In genomic region chr2:65429799-65430514, GRCh38 we compare ENCODE assay signal across 8 cellular contexts. TPM values are rescaled to one million over a fixed set of nuclear protein-coding genes. Genes with fewer than 3 reads are reported as not detected.
DNase-seq lines count a peak whose midpoint lies in the region; ATAC-seq and TF ChIP-seq lines count a peak whose summit lies in the region.

No MANE protein-coding gene starts in this region.

- H3K79me2 ChIP-seq in MM.1S (ENCODE audit: low read length), result peaks cover 77% of the 10 kb centered on the region
- H3K79me2 ChIP-seq in neural cell (replicated peaks; ENCODE audit: insufficient read depth, low read length), result peaks cover 51% of the 10 kb centered on the region

- no peaks in the 10 kb centered on the region for H3K9me3 ChIP-seq in CD4-positive, CD25-positive, alpha-beta regulatory T cell (ENCODE audit: control insufficient read depth in 2 of 2, low read length in 2 of 2)
- H3K9me3 ChIP-seq in MM.1S (replicated peaks; ENCODE audit: insufficient read depth, low read length) (no peaks in the 10 kb centered on the region), neural cell (ENCODE audit: low read length) (no peaks in the 10 kb centered on the region)

- no peak for ATAC-seq in CD4-positive, CD25-positive, alpha-beta regulatory T cell (ENCODE audit: low read depth in 2 of 2)
- ATAC-seq in GM18907 (IDR thresholded peaks at IDR 0.05; ENCODE audit: unreplicated experiment), result no peak

- H3K27me3 Mint-ChIP-seq in CD4-positive, CD25-positive, alpha-beta regulatory T cell, result peaks cover 25% of the 10 kb centered on the region

- H3K4me1 ChIP-seq in CD4-positive, CD25-positive, alpha-beta regulatory T cell (ENCODE audit: control insufficient read depth, insufficient read depth, low read length, poor library complexity, severe bottlenecking), result peaks cover 17% of the 10 kb centered on the region
- H3K4me1 ChIP-seq in MM.1S (ENCODE audit: low read length), result peaks cover 18% of the 10 kb centered on the region

- H3K36me3 ChIP-seq in CD4-positive, CD25-positive, alpha-beta regulatory T cell (ENCODE audit: control insufficient read depth, insufficient read depth, low read length), result no peaks in the 10 kb centered on the region
- H3K36me3 ChIP-seq in MM.1S (replicated peaks; ENCODE audit: insufficient read depth, low read length), result no peaks in the 10 kb centered on the region
- no peaks in the 10 kb centered on the region for H3K36me3 ChIP-seq in neural cell (ENCODE audit: insufficient read depth, low read length)

- no peak for TF ChIP-seq EP300 in neural cell (conservative IDR thresholded peaks at IDR 0.05; ENCODE audit: poor library complexity, severe bottlenecking)

- DNase-seq in CD4-positive, CD25-positive, alpha-beta regulatory T cell, result no peak
- DNase-seq in MM.1S (no peak), dorsolateral prefrontal cortex (peak in 1 of 10 donors; percentile 17), dedifferentiated amniotic fluid mesenchymal stem cell (ENCODE audit: extremely low spot score) (no peak), NCI-H146 treated with DMSO at 0.1 percent for 48 hours (lab: John Stamatoyannopoulos, UW; ENCODE audit: unreplicated experiment) (no peak), T-helper 9 cell (no peak)

- H2AFZ ChIP-seq in MM.1S (ENCODE audit: low read length), result no peak overlapping the region
- peak overlapping the region; percentile 25 for H2AFZ ChIP-seq in neural cell (ENCODE audit: low read depth, low read length)

- intact Hi-C loops in dorsolateral prefrontal cortex (cut with DNase I), result loop anchor here (2.0 to 10.0 kb wide), 7 partner anchors 48 to 1005 kb away; partner anchors contain the start of gene MEIS1 (in 1 of the 2)

- H3K4me3 ChIP-seq in CD4-positive, CD25-positive, alpha-beta regulatory T cell (ENCODE audit: low read depth, low read length), result no peak overlapping the region
- H3K4me3 ChIP-seq in MM.1S (ENCODE audit: low read length) (peak overlapping the region; percentile 92), dorsolateral prefrontal cortex (peak overlapping the region; percentile 62 to 98 (median 87)), neural cell (ENCODE audit: low read length) (peak overlapping the region; percentile 90)

- peak overlapping the region; percentile 90 to 97 (median 93) for H3K4me3 Mint-ChIP-seq in CD4-positive, CD25-positive, alpha-beta regulatory T cell

- H3K36me3 Mint-ChIP-seq in CD4-positive, CD25-positive, alpha-beta regulatory T cell, result no peaks in the 10 kb centered on the region

- H3K4me1 Mint-ChIP-seq in CD4-positive, CD25-positive, alpha-beta regulatory T cell, result peaks cover 0 to 16% (median 7%) of the 10 kb centered on the region in 4 donors

- peak overlapping the region; percentile 90 for H3K4me2 ChIP-seq in MM.1S (ENCODE audit: low read depth, low read length)
- H3K4me2 ChIP-seq in neural cell (ENCODE audit: low read length), result peak overlapping the region; percentile 86

- H3K9ac ChIP-seq in MM.1S (ENCODE audit: low read length) (peak overlapping the region; percentile 89), neural cell (ENCODE audit: low read length) (peak overlapping the region; percentile 95)

- no peak for TF ChIP-seq RAD21 in neural cell (conservative IDR thresholded peaks at IDR 0.05)

- peaks cover 4% of the 10 kb centered on the region for H3K27me3 ChIP-seq in CD4-positive, CD25-positive, alpha-beta regulatory T cell (ENCODE audit: control insufficient read depth, insufficient read depth, low read length)
- H3K27me3 ChIP-seq in MM.1S (replicated peaks; ENCODE audit: insufficient read depth, low read length) (no peaks in the 10 kb centered on the region), dorsolateral prefrontal cortex (no peaks in the 10 kb centered on the region), neural cell (ENCODE audit: insufficient read depth, low read depth, low read length) (no peaks in the 10 kb centered on the region)

- TF ChIP-seq CTCF in MM.1S (IDR thresholded peaks at IDR 0.05; ENCODE audit: low read length), result no peak
- no peak for TF ChIP-seq CTCF in dorsolateral prefrontal cortex (IDR thresholded peaks at IDR 0.05 in 54 of 56, conservative IDR thresholded peaks at IDR 0.05 in 2 of 56; ENCODE audit: low read depth in 1 of 56, partially characterized antibody in 56 of 56)
- no peak for TF ChIP-seq CTCF in neural cell (IDR thresholded peaks at IDR 0.05; ENCODE audit: poor library complexity, severe bottlenecking)

- no peak overlapping the region for H3K27ac Mint-ChIP-seq in CD4-positive, CD25-positive, alpha-beta regulatory T cell

- H3K27ac ChIP-seq in CD4-positive, CD25-positive, alpha-beta regulatory T cell (ENCODE audit: insufficient read depth, low read length, poor library complexity, severe bottlenecking), result no peak overlapping the region
- H3K27ac ChIP-seq in MM.1S (ENCODE audit: low read length) (peak overlapping the region; percentile 82; the same call in 1 of the 2 replicates), dorsolateral prefrontal cortex (peak overlapping the region in 47 of 59 donors; percentile 9 to 95 (median 89)), neural cell (ENCODE audit: low read length) (peak overlapping the region; percentile 90)

- no peaks in the 10 kb centered on the region for H3K9me3 Mint-ChIP-seq in CD4-positive, CD25-positive, alpha-beta regulatory T cell

- H3K9me2 ChIP-seq in MM.1S (replicated peaks; ENCODE audit: insufficient read depth, low read length) (no peaks in the 10 kb centered on the region), neural cell (ENCODE audit: insufficient read depth, low read length) (no peaks in the 10 kb centered on the region)

- H4K20me1 ChIP-seq in MM.1S (ENCODE audit: insufficient read depth, low read length) (no peaks in the 10 kb centered on the region), neural cell (ENCODE audit: insufficient read depth) (no peaks in the 10 kb centered on the region)

- peaks cover 5% of the 10 kb centered on the region; the same call in 1 of the 2 replicates for H3F3A ChIP-seq in MM.1S (ENCODE audit: insufficient read depth, low read length)
- H3F3A ChIP-seq in neural cell (ENCODE audit: insufficient read depth, low read length, poor library complexity, severe bottlenecking), result no peaks in the 10 kb centered on the region

TF ChIP-seq in neural cell, 6 proteins besides CTCF, POLR2A, EP300 and RAD21:
- TF ChIP-seq POLR2AphosphoS5 (IDR thresholded peaks at IDR 0.05) (no peak), TAF1 (IDR thresholded peaks at IDR 0.05; ENCODE audit: low read depth) (no peak), SMC3 (conservative IDR thresholded peaks at IDR 0.05; ENCODE audit: poor library complexity) (no peak), REST (IDR thresholded peaks at IDR 0.05; ENCODE audit: borderline replicate concordance) (no peak)

RNA-seq across cellular contexts. Expression of gene SPRED2, which starts 2.4 kb away (rescaled TPM):
- 6.3 TPM for total RNA-seq in CD4-positive, CD25-positive, alpha-beta regulatory T cell
- polyA plus RNA-seq in CD4-positive, CD25-positive, alpha-beta regulatory T cell, result 1 to 10 TPM in 2 of 4 donors, under 1 TPM in 2; 0.23 to 1.2 (median 0.84) TPM
- 10 to 100 TPM; 28.2 to 82.4 (median 50.7) TPM for total RNA-seq in dorsolateral prefrontal cortex
- 5.3 and 5.4 TPM in 2 replicates for polyA plus RNA-seq in neural cell
- polyA minus RNA-seq in neural cell, result 12.2 and 15.7 TPM in 2 replicates
